In genomic region chr22:17172172-17172833, GRCh38 we compare ENCODE assay signal across 7 cellular contexts. TPM values are rescaled to one million over a fixed set of nuclear protein-coding genes. Genes with fewer than 3 reads are reported as not detected.
DNase-seq lines count a peak whose midpoint lies in the region; ATAC-seq lines count a peak whose summit lies in the region.

No MANE protein-coding gene starts in this region.

- no peaks in the 10 kb centered on the region for H3K27me3 Mint-ChIP-seq in activated naive CD8-positive, alpha-beta T cell treated with anti-CD3 and anti-CD28 coated beads for 36 hours

- no peaks in the 10 kb centered on the region; the same call in 1 of the 2 replicates for H3K4me1 ChIP-seq in iPS DF 6.9 (ENCODE audit: control insufficient read depth, insufficient read depth, low read length)

- H3K36me3 ChIP-seq in iPS DF 6.9 (ENCODE audit: control insufficient read depth, insufficient read depth, low read length): no peaks in the 10 kb centered on the region

- H3K27me3 ChIP-seq in iPS DF 6.9 (ENCODE audit: control insufficient read depth, insufficient read depth, low read length): no peaks in the 10 kb centered on the region

- peak overlapping the region; percentile 77 for H3K4me3 Mint-ChIP-seq in activated naive CD8-positive, alpha-beta T cell treated with anti-CD3 and anti-CD28 coated beads for 36 hours

- H3K27ac ChIP-seq in iPS DF 6.9 (ENCODE audit: low read length) (no peak overlapping the region), skin epidermis (peak overlapping the region in 17 of 21 experiments; percentile 60 to 90 (median 84))

- H3K36me3 Mint-ChIP-seq in activated naive CD8-positive, alpha-beta T cell treated with anti-CD3 and anti-CD28 coated beads for 36 hours: no peaks in the 10 kb centered on the region

- no peaks in the 10 kb centered on the region for H3K9me3 Mint-ChIP-seq in activated naive CD8-positive, alpha-beta T cell treated with anti-CD3 and anti-CD28 coated beads for 36 hours

- DNase-seq in activated naive CD8-positive, alpha-beta T cell treated with anti-CD3 and anti-CD28 coated beads for 36 hours: no peak
- DNase-seq in iPS DF 6.9 (ENCODE audit: low read depth, low spot score): no peak
- DNase-seq in stimulated activated CD4-positive, alpha-beta T cell treated with anti-CD3 and anti-CD28 coated beads, Interleukin-4, amount 100 ng/mL, for 24 hours: no peak

- peaks cover 6% of the 10 kb centered on the region for H3K4me1 Mint-ChIP-seq in activated naive CD8-positive, alpha-beta T cell treated with anti-CD3 and anti-CD28 coated beads for 36 hours

- peak overlapping the region; percentile 74 for H3K27ac Mint-ChIP-seq in activated naive CD8-positive, alpha-beta T cell treated with anti-CD3 and anti-CD28 coated beads for 36 hours

- no peaks in the 10 kb centered on the region for H3K9me3 ChIP-seq in iPS DF 6.9 (ENCODE audit: control insufficient read depth, insufficient read depth, low read length)

- H3K4me3 ChIP-seq in iPS DF 6.9 (ENCODE audit: low read length): peak overlapping the region; percentile 43; the same call in 1 of the 2 replicates
- peak overlapping the region; percentile 43 to 85 (median 53) for H3K4me3 ChIP-seq in skin epidermis

- peak; percentile 12 for ATAC-seq in HG03097 (IDR thresholded peaks at IDR 0.05; ENCODE audit: low FRiP score, unreplicated experiment)
- no peak for ATAC-seq in HG03159 (IDR thresholded peaks at IDR 0.05; ENCODE audit: unreplicated experiment)
- no peak for ATAC-seq in HG03095 (IDR thresholded peaks at IDR 0.05; ENCODE audit: unreplicated experiment)

- WGBS in iPS DF 6.9 (ENCODE audit: insufficient coverage, insufficient read length): no CpG with 5 or more reads among the region's 17 CpGs

RNA-seq across cellular contexts. Expression of gene HDHD5, which starts 13.2 kb away (rescaled TPM):
- total RNA-seq in activated naive CD8-positive, alpha-beta T cell treated with anti-CD3 and anti-CD28 coated beads for 36 hours: 10 to 100 TPM; 54.9 to 64.8 TPM

RNA-seq across cellular contexts. Expression of gene ADA2, which starts 46.9 kb away (rescaled TPM):
- 1 to 10 TPM; 7.0 to 7.1 TPM for total RNA-seq in activated naive CD8-positive, alpha-beta T cell treated with anti-CD3 and anti-CD28 coated beads for 36 hours

RNA-seq across cellular contexts. Expression of gene TMEM121B, which starts 51.1 kb away (rescaled TPM):
- under 1 TPM; 0.27 to 0.36 TPM for total RNA-seq in activated naive CD8-positive, alpha-beta T cell treated with anti-CD3 and anti-CD28 coated beads for 36 hours
